In the genomic region with DNA sequence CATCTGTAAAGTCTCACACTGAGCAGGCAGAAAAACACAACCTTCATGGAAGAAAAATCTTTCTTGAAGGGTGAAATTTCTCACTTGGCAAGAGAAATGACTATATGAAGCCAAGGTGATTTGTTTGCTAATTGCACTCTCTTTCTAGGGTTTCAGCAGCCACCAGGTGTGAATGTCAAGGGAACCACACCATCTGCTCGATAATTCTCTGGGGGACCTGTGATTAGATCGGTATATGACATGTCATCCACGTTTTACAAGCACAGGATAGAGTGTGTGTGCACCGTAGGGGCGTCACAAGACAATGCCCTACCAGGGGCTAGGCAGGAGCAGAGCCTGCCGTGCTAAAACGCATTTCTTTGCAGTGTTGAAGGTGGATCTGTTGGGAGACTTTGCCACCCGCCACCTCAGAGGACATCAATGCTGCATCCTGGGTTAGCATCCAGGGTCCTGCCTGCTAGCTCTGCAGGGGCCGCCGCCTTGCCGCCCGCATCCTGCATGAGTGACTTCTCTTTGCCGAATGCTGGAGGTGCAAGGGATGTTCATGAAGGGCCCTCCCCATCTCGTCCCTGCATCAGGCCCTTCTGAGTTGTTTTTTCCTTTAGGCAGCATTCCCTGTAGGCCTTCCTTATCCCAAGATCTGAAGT, we compare ENCODE assay signal across 15 cellular contexts. TPM values are rescaled to one million over a fixed set of nuclear protein-coding genes. Genes with fewer than 3 reads are reported as not detected.
DNase-seq lines count a peak whose midpoint lies in the region; ATAC-seq and TF ChIP-seq lines count a peak whose summit lies in the region.
"Had no signal": no experiment of that assay in that cellular context is flagged by ENCODE, and none has a peak within 500 bp of the region (broad histone marks: within the 10 kb centered on the region; RNA-seq: fewer than 3 reads in every experiment).

No MANE protein-coding gene starts in this region.

- H3K9me3 Mint-ChIP-seq in glutamatergic neuron (ENCODE audit: unreplicated experiment) = peaks cover 3% of the 10 kb centered on the region

- peaks cover 2% of the 10 kb centered on the region for H3K27me3 Mint-ChIP-seq in glutamatergic neuron (ENCODE audit: unreplicated experiment)

- H3K27ac Mint-ChIP-seq in glutamatergic neuron (ENCODE audit: unreplicated experiment) = peak overlapping the region; percentile 13
- H3K27ac Mint-ChIP-seq: activated naive CD8-positive, alpha-beta T cell; progenitor cell of endocrine pancreas had no signal

- TF ChIP-seq CTCF in glutamatergic neuron (IDR thresholded peaks at IDR 0.05; ENCODE audit: partially characterized antibody, unreplicated experiment) = no peak

- ATAC-seq in GM21529 (IDR thresholded peaks at IDR 0.05; ENCODE audit: unreplicated experiment) (peak; percentile 58), HG03432 (IDR thresholded peaks at IDR 0.05; ENCODE audit: unreplicated experiment) (no peak), HG02759 (IDR thresholded peaks at IDR 0.05; ENCODE audit: unreplicated experiment) (no peak)

- H3K4me1 Mint-ChIP-seq in glutamatergic neuron (ENCODE audit: low read depth, unreplicated experiment) = peaks cover 29% of the 10 kb centered on the region

- peak overlapping the region; percentile 8 for H3K4me3 Mint-ChIP-seq in glutamatergic neuron (ENCODE audit: unreplicated experiment)
- H3K4me3 Mint-ChIP-seq: activated naive CD8-positive, alpha-beta T cell had no signal

- DNase-seq in DMS153 (lab: John Stamatoyannopoulos, UW) (peak; percentile 24), NCI-H2107 (lab: John Stamatoyannopoulos, UW) (peak; percentile 75), glutamatergic neuron (no peak), C1 segment of cervical spinal cord (lab: John Stamatoyannopoulos, UW) (no peak), GM19238 (ENCODE audit: insufficient read length, low spot score) (no peak)
- DNase-seq: effector CD4-positive, alpha-beta T cell; NCI-H774; stomach; uterus had no signal

- no peaks in the 10 kb centered on the region for H3K36me3 Mint-ChIP-seq in glutamatergic neuron (ENCODE audit: unreplicated experiment)
- H3K36me3 Mint-ChIP-seq: activated naive CD8-positive, alpha-beta T cell had no signal

RNA-seq across cellular contexts. Expression of a gene that starts 37.8 kb away (rescaled TPM):
- total RNA-seq in glutamatergic neuron (ENCODE audit: unreplicated experiment) = 18.5 TPM

RNA-seq across cellular contexts. Expression of a gene that starts 53.3 kb away (rescaled TPM):
- total RNA-seq in glutamatergic neuron (ENCODE audit: unreplicated experiment) = 1.9 TPM
- total RNA-seq: M059J had no signal

Comparison
In these comparisons a context has a peak if more than half of its experiments do, and no peak if none do; other contexts are left out.
1. DNase-seq: peak in DMS153 (single experiment) and NCI-H2107 (single experiment); none in glutamatergic neuron (single experiment), C1 segment of cervical spinal cord (0 of 14) and GM19238 (single experiment).